8 cellular contexts compared by ENCODE assay signal in the genomic region with DNA sequence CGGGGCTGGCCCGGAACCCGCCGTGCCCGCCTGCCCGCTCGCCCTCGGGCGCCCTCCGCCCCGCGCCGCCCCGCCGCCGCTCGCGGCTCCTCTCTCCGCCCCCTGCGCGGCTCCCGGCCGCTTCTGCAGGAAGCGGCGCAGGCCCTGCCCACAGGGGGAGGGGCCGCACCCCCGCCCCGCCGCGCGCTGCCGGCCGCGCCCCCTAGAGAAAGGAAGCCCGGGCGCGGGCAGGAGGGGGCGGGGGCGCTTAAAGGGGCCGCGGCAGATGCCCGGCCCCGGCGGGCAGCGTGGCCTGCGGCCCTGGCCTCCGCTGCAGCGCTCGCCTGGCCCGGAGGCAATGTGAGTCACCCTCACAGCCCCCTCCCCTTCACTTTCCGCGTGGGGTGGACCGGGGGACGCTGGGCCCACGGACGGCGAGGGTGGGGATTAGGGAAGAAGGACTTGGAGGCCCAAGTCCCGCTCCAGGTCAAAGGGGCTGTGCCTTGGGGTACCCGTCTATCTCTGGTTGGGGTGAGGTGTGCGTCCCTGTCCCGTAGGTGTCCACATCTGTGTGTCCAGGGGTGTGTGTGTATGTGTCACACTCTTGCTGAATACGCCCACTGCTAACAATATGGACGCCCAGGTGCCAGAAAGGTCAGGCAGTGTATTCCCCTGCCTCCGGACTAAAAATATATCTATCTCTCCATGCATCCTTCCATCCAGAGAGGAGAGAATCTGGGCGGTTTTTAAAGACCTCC. TPM values are rescaled to one million over a fixed set of nuclear protein-coding genes. Genes with fewer than 3 reads are reported as not detected.
DNase-seq lines count a peak whose midpoint lies in the region; ATAC-seq, FAIRE-seq and TF ChIP-seq lines count a peak whose summit lies in the region.

A gene with protein sequence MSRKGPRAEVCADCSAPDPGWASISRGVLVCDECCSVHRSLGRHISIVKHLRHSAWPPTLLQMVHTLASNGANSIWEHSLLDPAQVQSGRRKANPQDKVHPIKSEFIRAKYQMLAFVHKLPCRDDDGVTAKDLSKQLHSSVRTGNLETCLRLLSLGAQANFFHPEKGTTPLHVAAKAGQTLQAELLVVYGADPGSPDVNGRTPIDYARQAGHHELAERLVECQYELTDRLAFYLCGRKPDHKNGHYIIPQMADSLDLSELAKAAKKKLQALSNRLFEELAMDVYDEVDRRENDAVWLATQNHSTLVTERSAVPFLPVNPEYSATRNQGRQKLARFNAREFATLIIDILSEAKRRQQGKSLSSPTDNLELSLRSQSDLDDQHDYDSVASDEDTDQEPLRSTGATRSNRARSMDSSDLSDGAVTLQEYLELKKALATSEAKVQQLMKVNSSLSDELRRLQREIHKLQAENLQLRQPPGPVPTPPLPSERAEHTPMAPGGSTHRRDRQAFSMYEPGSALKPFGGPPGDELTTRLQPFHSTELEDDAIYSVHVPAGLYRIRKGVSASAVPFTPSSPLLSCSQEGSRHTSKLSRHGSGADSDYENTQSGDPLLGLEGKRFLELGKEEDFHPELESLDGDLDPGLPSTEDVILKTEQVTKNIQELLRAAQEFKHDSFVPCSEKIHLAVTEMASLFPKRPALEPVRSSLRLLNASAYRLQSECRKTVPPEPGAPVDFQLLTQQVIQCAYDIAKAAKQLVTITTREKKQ (minus strand): TSS at position 125 of the 737 bp plus-strand sequence. CDS start 270 bp downstream, outside the sequence.

- in situ Hi-C loops in HepG2 (cut with HindIII; ENCODE audit: extremely low pct_ligation_motif_present, low pct_unique_long_range_greater_than_20kb) = no loop called here

- no peaks in the 10 kb centered on the region for H3K9me3 ChIP-seq in A673 (ENCODE audit: low read depth, low read length, poor library complexity, severe bottlenecking)
- H3K9me3 ChIP-seq in HepG2 (ENCODE audit: low read length) = no peaks in the 10 kb centered on the region

- POLR2A ChIA-PET in A673 (lab: Charles Lee; ENCODE audit: low non-redundant PET) (no interaction called here), HepG2 (lab: Yijun Ruan, JAX) (no interaction called here)
- POLR2A ChIA-PET in activated CD4-positive, alpha-beta T cell treated with anti-CD3 and anti-CD28 coated beads, Interleukin-2, amount 10 ng/mL, durations not matched to agents 7 days and 5 days (lab: Charles Lee) = no interaction called here

- H3K27me3 ChIP-seq in A673 (replicated peaks; ENCODE audit: insufficient read depth, low read depth, low read length, poor library complexity) (no peaks in the 10 kb centered on the region), HepG2 (ENCODE audit: control insufficient read depth in 1 of 2, insufficient read depth in 2 of 2, low read length in 2 of 2) (peaks cover 1 to 8% of the 10 kb centered on the region in 2 experiments; a peak in 3 of 5 replicates)

- DNase-seq in A673 (ENCODE audit: low spot score) (peak; percentile 95), NCI-H510A treated with DMSO at 0.1 percent for 48 hours (lab: John Stamatoyannopoulos, UW) (peak; percentile 73), dermis blood vessel endothelial cell (peak; percentile 87), HepG2 (ENCODE audit: low spot score) (peak; percentile 70)
- DNase-seq in activated CD4-positive, alpha-beta T cell treated with anti-CD3 and anti-CD28 coated beads, Interleukin-2, amount 10 ng/mL, durations not matched to agents 7 days and 5 days = peak; percentile 86
- DNase-seq in stimulated activated CD4-positive, alpha-beta T cell treated with anti-CD3 and anti-CD28 coated beads, Interleukin-2, amount 100 ng/mL, for 48 hours = peak; percentile 75 to 80

- H3K79me2 ChIP-seq in HepG2 (ENCODE audit: insufficient read depth, low read length) = peaks cover 23% of the 10 kb centered on the region

- peak within 1 kb of the TSS; percentile 83 for H3K27ac ChIP-seq in A673 (ENCODE audit: low read depth, low read length, poor library complexity, severe bottlenecking)
- H3K27ac ChIP-seq in HepG2 (ENCODE audit: extremely low read length, insufficient read depth, low read length) = peak within 1 kb of the TSS; percentile 62

- peaks cover 14% of the 10 kb centered on the region; the same call in 1 of the 2 replicates for H4K20me1 ChIP-seq in HepG2 (ENCODE audit: insufficient read depth, low read length)

- peak within 1 kb of the TSS; percentile 93 for H3K4me2 ChIP-seq in HepG2 (ENCODE audit: low read depth, low read length)

- FAIRE-seq in HepG2 (lab: Jason Lieb, UNC) = no peak

- H3K4me3 ChIP-seq in A673 (ENCODE audit: low read depth, low read length, poor library complexity, severe bottlenecking) (peak within 1 kb of the TSS; percentile 97), HepG2 (replicated peaks in 1 of 3; ENCODE audit: insufficient read depth in 1 of 3, low read depth in 2 of 3, low read length in 3 of 3) (peak within 1 kb of the TSS; percentile 70 to 98 (median 91))

- peak within 1 kb of the TSS; percentile 73 for H3K9ac ChIP-seq in HepG2 (ENCODE audit: insufficient read depth, low read depth, low read length)

- TF ChIP-seq RAD21 in HepG2 (CRISPR knock-in tag; IDR thresholded peaks at IDR 0.05) = no peak

- no peaks in the 10 kb centered on the region for H3K27me3 Mint-ChIP-seq in activated CD4-positive, alpha-beta T cell treated with anti-CD3 and anti-CD28 coated beads, Interleukin-2, amount 10 ng/mL, durations not matched to agents 7 days and 5 days

- peak within 1 kb of the TSS; percentile 66 for H2AFZ ChIP-seq in HepG2 (ENCODE audit: low read length)

- peak in 1 of 2 experiments; percentile 57; a peak in 1 of 4 replicates for TF ChIP-seq POLR2A in HepG2 (IDR thresholded peaks at IDR 0.05; ENCODE audit: insufficient read depth in 1 of 2, low read depth in 2 of 2, low read length in 2 of 2)

- H3K36me3 ChIP-seq in A673 (ENCODE audit: insufficient read depth, low read length, poor library complexity, severe bottlenecking) (no peaks in the 10 kb centered on the region), HepG2 (replicated peaks in 1 of 2; ENCODE audit: control insufficient read depth in 1 of 2, insufficient read depth in 2 of 2, low read length in 2 of 2) (no peaks in the 10 kb centered on the region)

- peaks cover 73% of the 10 kb centered on the region for H3K4me1 Mint-ChIP-seq in activated CD4-positive, alpha-beta T cell treated with anti-CD3 and anti-CD28 coated beads, Interleukin-2, amount 10 ng/mL, durations not matched to agents 7 days and 5 days

- peaks cover 2% of the 10 kb centered on the region for H3K36me3 Mint-ChIP-seq in activated CD4-positive, alpha-beta T cell treated with anti-CD3 and anti-CD28 coated beads, Interleukin-2, amount 10 ng/mL, durations not matched to agents 7 days and 5 days (ENCODE audit: low read depth)

- TF ChIP-seq EP300 in HepG2 (IDR thresholded peaks at IDR 0.05; ENCODE audit: low read depth in 2 of 2, low read length in 2 of 2) = no peak
- no peak for TF ChIP-seq EP300 in HepG2 (CRISPR knock-in tag; IDR thresholded peaks at IDR 0.05; ENCODE audit: borderline replicate concordance)

- H3K27ac Mint-ChIP-seq in activated CD4-positive, alpha-beta T cell treated with anti-CD3 and anti-CD28 coated beads, Interleukin-2, amount 10 ng/mL, durations not matched to agents 7 days and 5 days = peak within 1 kb of the TSS; percentile 93

- no peaks in the 10 kb centered on the region for H3K9me3 Mint-ChIP-seq in activated CD4-positive, alpha-beta T cell treated with anti-CD3 and anti-CD28 coated beads, Interleukin-2, amount 10 ng/mL, durations not matched to agents 7 days and 5 days

- H3K4me1 ChIP-seq in A673 (ENCODE audit: insufficient read depth, low read length, poor library complexity, severe bottlenecking) (peaks cover 68% of the 10 kb centered on the region), HepG2 (ENCODE audit: insufficient read depth, low read length) (peaks cover 58% of the 10 kb centered on the region)

- no peak for TF ChIP-seq CTCF in A673 (conservative IDR thresholded peaks at IDR 0.05; ENCODE audit: low read depth, low read length)
- no peak; the same call in 1 of the 2 replicates for TF ChIP-seq CTCF in HepG2 (CRISPR knock-in tag; IDR thresholded peaks at IDR 0.05)

- no TSS peak for BruUV-seq in A673 (replicated peaks; lab: Mats Ljungman, UMichigan)
- BruUV-seq in HepG2 (replicated peaks; lab: Mats Ljungman, UMichigan) = no TSS peak

- CTCF ChIA-PET in A673 (lab: Charles Lee) (interaction anchor here (1.4 kb wide), 1 partner anchor 27 kb away, joined by 3 read pairs; no protein-coding TSS in a partner anchor), HepG2 (lab: Yijun Ruan, JAX; ENCODE audit: low intra/inter-chr PET ratio, low total read pairs) (interaction anchor here (2.7 kb wide), 1 partner anchor 220 kb away, joined by 10 read pairs; no protein-coding TSS in a partner anchor)
- CTCF ChIA-PET in activated CD4-positive, alpha-beta T cell treated with anti-CD3 and anti-CD28 coated beads, Interleukin-2, amount 10 ng/mL, durations not matched to agents 7 days and 5 days (lab: Charles Lee) = interaction anchor here (2.1 to 4.9 kb wide), 2 partner anchors 24 to 28 kb away, joined by 10 to 36 read pairs; no protein-coding TSS in a partner anchor

- H3K4me3 Mint-ChIP-seq in activated CD4-positive, alpha-beta T cell treated with anti-CD3 and anti-CD28 coated beads, Interleukin-2, amount 10 ng/mL, durations not matched to agents 7 days and 5 days = peak within 1 kb of the TSS; percentile 98

- ATAC-seq in GM18907 (IDR thresholded peaks at IDR 0.05; ENCODE audit: unreplicated experiment) (peak; percentile 52), HG03354 (IDR thresholded peaks at IDR 0.05; ENCODE audit: poor library complexity, severe bottlenecking, unreplicated experiment) (peak; percentile 63), HepG2 (peak; percentile 49)

- WGBS in HepG2 (ENCODE audit: low lambda C conversion rate) = 7% methylated on average over 2 of the region's 65 CpGs

- intact Hi-C loops in A673 (cut with micrococcal nuclease; ENCODE audit: unreplicated experiment) (no loop called here), HepG2 (cut with micrococcal nuclease; ENCODE audit: unreplicated experiment) (loop anchor here (2.0 to 10.0 kb wide), 2 partner anchors 15 to 215 kb away; no protein-coding TSS in a partner anchor)

RNA-seq across cellular contexts. Expression of the gene that starts here (rescaled TPM):
- total RNA-seq in A673 (2021) (120 and 125 TPM in 2 replicates), dermis blood vessel endothelial cell (40.7 and 87.2 TPM in 2 replicates), HepG2 (2016; rRNA removed; fragmentation: Illumina TruSeq; extraction: Trizol) (12.9 and 14.2 TPM in 2 replicates)
- 100 to 1,000 TPM; 107 TPM for total RNA-seq in activated CD4-positive, alpha-beta T cell treated with anti-CD3 and anti-CD28 coated beads, Interleukin-2, amount 10 ng/mL, durations not matched to agents 7 days and 5 days
- 6.7 and 9.1 TPM in 2 replicates for total RNA-seq in HepG2 (2016; cell fraction: cytosol; rRNA removed; fragmentation: Illumina TruSeq; extraction: Trizol; ENCODE audit: low read depth)
- total RNA-seq in HepG2 (2016; cell fraction: insoluble cytoplasmic fraction; rRNA removed; fragmentation: Illumina TruSeq; extraction: Trizol) = 11.3 and 13.5 TPM in 2 replicates
- total RNA-seq in HepG2 (2016; cell fraction: membrane; rRNA removed; fragmentation: Illumina TruSeq; extraction: Trizol) = 23.5 and 27.1 TPM in 2 replicates
- total RNA-seq in HepG2 (2016; cell fraction: nucleus; rRNA removed; fragmentation: Illumina TruSeq; extraction: Trizol) = 11.7 and 17.3 TPM in 2 replicates
- 30.8 and 31.5 TPM in 2 replicates for polyA plus RNA-seq in HepG2 (2011; rRNA removed)
- polyA plus RNA-seq in HepG2 (2011; cell fraction: cytosol; rRNA removed) = 17.1 and 24.2 TPM in 2 replicates
- 56.8 and 69.2 TPM in 2 replicates for polyA plus RNA-seq in HepG2 (2011; cell fraction: nucleus; rRNA removed)
- polyA plus RNA-seq in HepG2 (2012) = 15.9 and 22.4 TPM in 2 replicates
- 12.0 and 13.0 TPM in 2 replicates for polyA plus RNA-seq in HepG2 (2016; cell fraction: cytosol; fragmentation: Illumina TruSeq; extraction: Trizol; ENCODE audit: low read depth)
- polyA plus RNA-seq in HepG2 (2016; cell fraction: insoluble cytoplasmic fraction; fragmentation: Illumina TruSeq; extraction: Trizol; ENCODE audit: low read depth) = 17.0 and 22.9 TPM in 2 replicates
- polyA plus RNA-seq in HepG2 (2016; cell fraction: membrane; fragmentation: Illumina TruSeq; extraction: Trizol; ENCODE audit: low read depth) = 26.3 and 34.9 TPM in 2 replicates
- 31.9 and 33.9 TPM in 2 replicates for polyA plus RNA-seq in HepG2 (2016; cell fraction: nucleus; fragmentation: Illumina TruSeq; extraction: Trizol; ENCODE audit: insufficient read depth, low read depth)
- 51.4 and 110 TPM in 2 replicates for polyA minus RNA-seq in HepG2 (2011; rRNA and poly(A)+ RNA removed; ENCODE audit: low replicate concordance)
- polyA minus RNA-seq in HepG2 (2011; cell fraction: cytosol; rRNA and poly(A)+ RNA removed) = 17.5 and 20.2 TPM in 2 replicates
- 22.8 and 25.5 TPM in 2 replicates for polyA minus RNA-seq in HepG2 (2011; cell fraction: nucleus; rRNA and poly(A)+ RNA removed)

Comparison
In these comparisons a context has a peak if more than half of its experiments do, and no peak if none do; other contexts are left out.
1. Peak in every context shown above with its lines: DNase-seq, ATAC-seq, H3K4me3 ChIP-seq and H3K27ac ChIP-seq.